In genomic region chr9:136864996-136865767, GRCh38 we compare ENCODE assay signal across 8 cellular contexts. TPM values are rescaled to one million over a fixed set of nuclear protein-coding genes. Genes with fewer than 3 reads are reported as not detected.
A peak's percentile ranks its signal among the peaks of the same experiment; 100 is the strongest.
DNase-seq lines count a peak whose midpoint lies in the region; ATAC-seq and TF ChIP-seq lines count a peak whose summit lies in the region.

No MANE protein-coding gene starts in this region.

- TF ChIP-seq CTCF in VCaP (conservative IDR thresholded peaks at IDR 0.05): no peak
- TF ChIP-seq CTCF in fibroblast of villous mesenchyme (IDR thresholded peaks at IDR 0.05; ENCODE audit: insufficient read depth, low read depth, low read length): no peak
- TF ChIP-seq CTCF in psoas muscle (IDR thresholded peaks at IDR 0.05): no peak

- DNase-seq in fibroblast of villous mesenchyme (ENCODE audit: low read depth) (no peak), psoas muscle (no peak), NCI-H2029 treated with DMSO at 0.1 percent for 48 hours (lab: John Stamatoyannopoulos, UW) (no peak), SKM-1 treated with dmso at 0.1 percent for 144 hours (lab: John Stamatoyannopoulos, UW; ENCODE audit: unreplicated experiment) (no peak), KBM-7 (no peak), middle frontal gyrus (ENCODE audit: extremely low spot score, low spot score) (no peak)

- peak in 2 of 4 donors; percentile 1 to 2 for ATAC-seq in psoas muscle

- peaks cover 21% of the 10 kb centered on the region for H3K4me1 ChIP-seq in psoas muscle

- WGBS in psoas muscle, 3 donors: 49 to 60% (median 54%) methylated on average over 9 to 11 of the region's 11 CpGs

- in situ Hi-C loops in KBM-7 (cut with MboI; ENCODE audit: low pct_unique_long_range_greater_than_20kb, low sequenced_read_pairs): no loop called here

- intact Hi-C loops in psoas muscle (cut with DNase I): loop anchor here in 1 of 2 donors (5.0 kb wide), 2 partner anchors 62 to 77 kb away; partner anchors contain the start of gene FBXW5

- H3K27me3 ChIP-seq in psoas muscle (ENCODE audit: insufficient read depth in 3 of 3, low read length in 2 of 3): no peaks in the 10 kb centered on the region

- H3K9me3 ChIP-seq in psoas muscle: no peaks in the 10 kb centered on the region

- H3K36me3 ChIP-seq in psoas muscle (ENCODE audit: insufficient read depth in 1 of 2, low read depth in 1 of 2): peaks cover 5 to 47% of the 10 kb centered on the region in 2 donors

- peak overlapping the region; percentile 91 for H3K27ac ChIP-seq in VCaP
- peak overlapping the region; percentile 96 for H3K27ac ChIP-seq in psoas muscle

- H3K4me3 ChIP-seq in GM08714 (ENCODE audit: low read length) (peak overlapping the region; percentile 83), fibroblast of villous mesenchyme (ENCODE audit: low read depth, low read length) (peak overlapping the region; percentile 82), psoas muscle (peak overlapping the region; percentile 89)

RNA-seq across cellular contexts. Expression of gene EDF1, which starts 0.9 kb away (rescaled TPM):
- total RNA-seq in fibroblast of villous mesenchyme: 146 and 163 TPM in 2 replicates
- 100 to 1,000 TPM; 254 to 371 (median 331) TPM for total RNA-seq in psoas muscle
- polyA plus RNA-seq in psoas muscle: 100 to 1,000 TPM; 241 to 534 (median 365) TPM

RNA-seq across cellular contexts. Expression of gene MAMDC4, which starts 13.0 kb away (rescaled TPM):
- 1.6 and 3.0 TPM in 2 replicates for total RNA-seq in fibroblast of villous mesenchyme
- 1 to 10 TPM; 1.7 to 4.7 (median 3.1) TPM for total RNA-seq in psoas muscle
- 1 to 10 TPM; 2.1 to 7.9 (median 2.4) TPM for polyA plus RNA-seq in psoas muscle

RNA-seq across cellular contexts. Expression of gene PHPT1, which starts 16.0 kb away (rescaled TPM):
- 75.4 and 105 TPM in 2 replicates for total RNA-seq in fibroblast of villous mesenchyme
- 100 to 1,000 TPM; 154 to 272 (median 220) TPM for total RNA-seq in psoas muscle
- 100 to 1,000 TPM; 228 to 295 (median 288) TPM for polyA plus RNA-seq in psoas muscle

RNA-seq across cellular contexts. Expression of gene TRAF2, which starts 21.1 kb away (rescaled TPM):
- 11.0 and 16.8 TPM in 2 replicates for total RNA-seq in fibroblast of villous mesenchyme
- 10 to 100 TPM in 2 of 4 donors, 1 to 10 TPM in 2; 5.4 to 13.2 (median 9.4) TPM for total RNA-seq in psoas muscle
- 10 to 100 TPM in 2 of 3 donors, 1 to 10 TPM in 1; 8.6 to 15.9 (median 11.1) TPM for polyA plus RNA-seq in psoas muscle

RNA-seq across cellular contexts. Expression of gene AJM1, which starts 22.9 kb away (rescaled TPM):
- total RNA-seq in fibroblast of villous mesenchyme: 0.86 and 1.3 TPM in 2 replicates
- 1 to 10 TPM; 1.3 to 4.9 (median 3.5) TPM for total RNA-seq in psoas muscle
- polyA plus RNA-seq in psoas muscle: 1 to 10 TPM; 1.6 to 2.0 (median 1.7) TPM
